8 cellular contexts compared by ENCODE assay signal in genomic region chr2:225282858-225283693, GRCh38.
DNase-seq lines count a peak whose midpoint lies in the region; ATAC-seq and TF ChIP-seq lines count a peak whose summit lies in the region.

No MANE protein-coding gene starts in this region.

- peak; percentile 24 for DNase-seq in CD1c-positive myeloid dendritic cell (ENCODE audit: extremely low spot score)
- peak; percentile 37 for DNase-seq in NAMALWA (ENCODE audit: low spot score)
- peak; percentile 40 for DNase-seq in hepatocyte (ENCODE audit: low spot score)
- DNase-seq in stromal cell of bone marrow (ENCODE audit: low read depth) = peak; percentile 27
- no peak for DNase-seq in C1 segment of cervical spinal cord (lab: John Stamatoyannopoulos, UW)

- no peak overlapping the region for H3K27ac ChIP-seq in VCaP
- H3K27ac ChIP-seq in hepatocyte = no peak overlapping the region

- ATAC-seq in GM18499 (IDR thresholded peaks at IDR 0.05; ENCODE audit: insufficient read depth, unreplicated experiment) = peak; percentile 82
- peak; percentile 88 for ATAC-seq in HG02642 (IDR thresholded peaks at IDR 0.05; ENCODE audit: poor library complexity, unreplicated experiment)

- no peaks in the 10 kb centered on the region for H3K4me1 ChIP-seq in hepatocyte (ENCODE audit: insufficient read depth)

- no peaks in the 10 kb centered on the region for H4K20me1 ChIP-seq in hepatocyte (ENCODE audit: insufficient read depth, poor library complexity, severe bottlenecking)

- H3K9me2 ChIP-seq in hepatocyte (replicated peaks; ENCODE audit: insufficient read depth) = no peaks in the 10 kb centered on the region

- no peaks in the 10 kb centered on the region for H3K36me3 ChIP-seq in hepatocyte (replicated peaks; ENCODE audit: insufficient read depth, low read depth)

- H3K4me2 ChIP-seq in hepatocyte = no peak overlapping the region

- H3K4me3 ChIP-seq in hepatocyte = no peak overlapping the region

- no peaks in the 10 kb centered on the region for H3K79me2 ChIP-seq in hepatocyte

- peak; percentile 88 for TF ChIP-seq CTCF in VCaP (conservative IDR thresholded peaks at IDR 0.05)
- TF ChIP-seq CTCF in hepatocyte (IDR thresholded peaks at IDR 0.05; ENCODE audit: poor library complexity) = peak; percentile 56

- whole genome bisulfite sequencing in hepatocyte (ENCODE audit: low lambda C conversion rate, missing lambda C conversion rate) = 45% methylated on average over 4 of the region's 4 CpGs

- H3K9me3 ChIP-seq in hepatocyte (ENCODE audit: low read depth) = no peaks in the 10 kb centered on the region

- no peak overlapping the region for H2AFZ ChIP-seq in hepatocyte

- H3K27me3 ChIP-seq in hepatocyte = no peaks in the 10 kb centered on the region

Comparison
In these comparisons a context has a peak if more than half of its experiments do, and no peak if none do; other contexts are left out.
1. DNase-seq: peak in CD1c-positive myeloid dendritic cell (single experiment), NAMALWA (single experiment), hepatocyte (single experiment) and stromal cell of bone marrow (single experiment); none in C1 segment of cervical spinal cord (0 of 14).